Comparison of ENCODE assay signal across 8 cellular contexts in the genomic region with DNA sequence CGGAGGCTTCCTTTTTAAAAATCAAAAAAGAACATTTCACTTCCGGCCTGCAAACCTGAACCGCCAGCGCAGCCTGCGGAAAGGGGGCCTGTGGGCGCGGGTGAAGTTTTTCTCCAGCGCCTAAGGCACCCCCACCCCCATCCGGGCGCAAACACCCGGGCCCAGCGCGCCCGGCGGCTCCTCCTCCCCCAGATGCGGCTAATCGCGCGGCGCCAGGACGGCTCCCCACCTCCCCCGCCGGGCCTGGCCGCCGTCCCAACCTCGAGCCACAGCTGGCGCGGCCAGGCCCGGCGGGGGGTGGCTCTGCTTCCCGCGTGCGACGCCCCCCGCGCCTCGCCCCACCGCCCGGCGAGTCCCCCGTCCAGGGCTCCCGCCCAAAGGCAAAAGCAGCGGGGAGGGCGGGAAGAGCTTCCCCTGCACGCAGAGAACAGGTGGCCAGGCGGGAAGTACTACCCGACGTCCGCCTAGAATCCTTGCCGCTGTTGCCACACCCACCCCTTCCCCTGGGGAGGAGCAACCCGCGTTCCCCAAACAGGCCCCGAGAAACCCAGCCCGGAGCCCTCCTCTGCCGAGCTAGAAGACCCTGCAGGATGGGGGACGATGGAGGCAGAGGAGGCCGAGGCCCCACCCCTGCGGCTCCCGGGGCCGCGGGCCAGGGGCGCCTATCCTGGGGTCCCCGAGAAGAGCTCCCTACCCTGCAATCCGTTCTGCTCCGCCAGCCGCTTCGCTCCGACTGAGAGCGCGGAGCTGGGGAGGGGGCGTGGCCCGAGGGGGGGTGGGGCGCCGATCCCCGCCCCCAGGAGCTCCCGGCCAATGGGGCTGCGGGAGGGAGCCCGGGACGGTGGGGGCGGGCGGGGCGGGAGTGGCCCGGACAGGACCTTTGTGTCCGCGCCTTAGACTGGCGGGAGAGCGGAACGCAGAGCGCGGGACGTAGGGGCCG. TPM values are rescaled to one million over a fixed set of nuclear protein-coding genes. Genes with fewer than 3 reads are reported as not detected.
DNase-seq lines count a peak whose midpoint lies in the region; TF ChIP-seq lines count a peak whose summit lies in the region.

A gene (minus strand): TSS at position 735 of the 940 bp plus-strand sequence. CDS start 9,678 bp downstream, outside the sequence.

- no peak within 1 kb of the TSS for H3K56ac ChIP-seq in H9 (ENCODE audit: insufficient read length, low read depth, low read length)

- H3K27me3 ChIP-seq in H9 (ENCODE audit: insufficient read depth, low read length) (no peaks in the 10 kb centered on the region), MG63 (no peaks in the 10 kb centered on the region), neural progenitor cell (no peaks in the 10 kb centered on the region), subcutaneous abdominal adipose tissue (ENCODE audit: control insufficient read depth in 5 of 5, insufficient read depth in 4 of 5, low read length in 5 of 5) (no peaks in the 10 kb centered on the region)

- DNase-seq in ELR (ENCODE audit: low read depth) (peak; percentile 90), H9 (peak; percentile 96), MG63 (peak; percentile 95), SHP77 (lab: John Stamatoyannopoulos, UW) (peak; percentile 62 to 65), activated gamma-delta T cell (lab: John Stamatoyannopoulos, UW) (peak; percentile 73), fibroblast of villous mesenchyme (ENCODE audit: low read depth) (peak; percentile 91), neural progenitor cell (ENCODE audit: low spot score) (peak; percentile 97)

- H3K9me3 Mint-ChIP-seq in H9 (no peaks in the 10 kb centered on the region; a peak in 2 of 5 replicates), neural progenitor cell (no peaks in the 10 kb centered on the region)

- H2BK12ac ChIP-seq in H9 (ENCODE audit: insufficient read length, low read depth, low read length) = no peak within 1 kb of the TSS

- H3K9me3 ChIP-seq in H9 (ENCODE audit: control insufficient read depth, low read depth, low read length) (no peaks in the 10 kb centered on the region), MG63 (no peaks in the 10 kb centered on the region), neural progenitor cell (ENCODE audit: low read depth) (no peaks in the 10 kb centered on the region), subcutaneous abdominal adipose tissue (ENCODE audit: control insufficient read depth in 5 of 5, low read length in 5 of 5) (no peaks in the 10 kb centered on the region)

- no peak within 1 kb of the TSS for H3K23ac ChIP-seq in H9 (ENCODE audit: insufficient read length, low read depth, low read length)

- H3K4me1 ChIP-seq in H9 (ENCODE audit: insufficient read depth, low read length) (peaks cover 17% of the 10 kb centered on the region; the same call in 1 of the 2 replicates), neural progenitor cell (peaks cover 34% of the 10 kb centered on the region), subcutaneous abdominal adipose tissue (ENCODE audit: control insufficient read depth in 5 of 5, insufficient read depth in 5 of 5, low read length in 5 of 5) (peaks cover 16 to 58% (median 54%) of the 10 kb centered on the region in 5 donors)

- H3K23me2 ChIP-seq in H9 (ENCODE audit: insufficient read length, low read depth, low read length, poor library complexity, severe bottlenecking) = peaks cover 15% of the 10 kb centered on the region

- H2AFZ ChIP-seq in H9 (ENCODE audit: low read length) = no peak within 1 kb of the TSS
- H2AFZ ChIP-seq in neural progenitor cell (replicated peaks) = peak within 1 kb of the TSS; percentile 85

- H3F3A ChIP-seq in neural progenitor cell (ENCODE audit: low read depth) = peaks cover 48% of the 10 kb centered on the region

- H3K18ac ChIP-seq in H9 (ENCODE audit: insufficient read length, low read depth, low read length) = peak within 1 kb of the TSS; percentile 58

- no peak within 1 kb of the TSS for H4K91ac ChIP-seq in H9 (ENCODE audit: insufficient read length, low read depth, low read length)

- H3K79me2 ChIP-seq in H9 (ENCODE audit: insufficient read depth, low read length) = peaks cover 33% of the 10 kb centered on the region; the same call in 1 of the 2 replicates
- peaks cover 52% of the 10 kb centered on the region for H3K79me2 ChIP-seq in neural progenitor cell (ENCODE audit: low read depth)

- H3K36me3 Mint-ChIP-seq in H9 (ENCODE audit: insufficient read depth in 1 of 3, low read depth in 3 of 3) (peaks cover 4 to 12% (median 8%) of the 10 kb centered on the region in 3 experiments; a peak in 6 of 7 replicates), neural progenitor cell (no peaks in the 10 kb centered on the region)

- peak within 1 kb of the TSS; percentile 53; the same call in 1 of the 2 replicates for H3K14ac ChIP-seq in H9 (ENCODE audit: insufficient read depth, low read length)

- H3K4me1 Mint-ChIP-seq in H9 (peaks cover 42 to 43% of the 10 kb centered on the region in 2 experiments), neural progenitor cell (peaks cover 54% of the 10 kb centered on the region)

- H3K27ac ChIP-seq in H9 (ENCODE audit: insufficient read length, low read depth, low read length) = no peak within 1 kb of the TSS
- peak within 1 kb of the TSS; percentile 88 for H3K27ac ChIP-seq in neural progenitor cell
- peak within 1 kb of the TSS; percentile 64 for H3K27ac ChIP-seq in subcutaneous abdominal adipose tissue (ENCODE audit: low read depth, low read length)

- H3K4ac ChIP-seq in H9 (ENCODE audit: low read depth, low read length) = no peak within 1 kb of the TSS; the same call in 1 of the 2 replicates

- no peak within 1 kb of the TSS for H4K8ac ChIP-seq in H9 (replicated peaks; ENCODE audit: insufficient read length, low read depth, low read length)

- no peak within 1 kb of the TSS for H2BK15ac ChIP-seq in H9 (ENCODE audit: low read depth, low read length)

- H4K5ac ChIP-seq in H9 (ENCODE audit: insufficient read length, low read depth, low read length) = no peak within 1 kb of the TSS

- H3K4me3 Mint-ChIP-seq in H9 = peak within 1 kb of the TSS; percentile 90
- peak within 1 kb of the TSS; percentile 99 for H3K4me3 Mint-ChIP-seq in neural progenitor cell

- H3K36me3 ChIP-seq in MG63 (peaks cover 22% of the 10 kb centered on the region), neural progenitor cell (no peaks in the 10 kb centered on the region), subcutaneous abdominal adipose tissue (ENCODE audit: control insufficient read depth in 5 of 5, insufficient read depth in 5 of 5, low read length in 5 of 5) (peaks cover 0 to 5% (median 0%) of the 10 kb centered on the region in 5 donors)

- no peak within 1 kb of the TSS for H2AK5ac ChIP-seq in H9 (ENCODE audit: insufficient read length, low read length)

- H3K27ac Mint-ChIP-seq in H9 (peak within 1 kb of the TSS; percentile 85 to 93 (median 92)), neural progenitor cell (peak within 1 kb of the TSS; percentile 85)

- no peak within 1 kb of the TSS for H2BK20ac ChIP-seq in H9 (ENCODE audit: low read depth, low read length, poor library complexity, severe bottlenecking)

- H3K27me3 Mint-ChIP-seq in H9 (ENCODE audit: low read depth) (peaks cover 2% of the 10 kb centered on the region; the same call in 1 of the 2 replicates), neural progenitor cell (ENCODE audit: insufficient read depth, low read depth) (peaks cover 13% of the 10 kb centered on the region)

- H3T11ph ChIP-seq in H9 (ENCODE audit: low read length) = no peak within 1 kb of the TSS

- H4K20me1 ChIP-seq in H9 (ENCODE audit: control insufficient read depth, insufficient read depth, insufficient read length) = no peaks in the 10 kb centered on the region
- peaks cover 46% of the 10 kb centered on the region for H4K20me1 ChIP-seq in neural progenitor cell (ENCODE audit: low read depth)

- H3K4me3 ChIP-seq in MG63 = peak within 1 kb of the TSS; percentile 100
- H3K4me3 ChIP-seq in fibroblast of villous mesenchyme (ENCODE audit: low read depth, low read length) = peak within 1 kb of the TSS; percentile 89
- H3K4me3 ChIP-seq in neural progenitor cell = peak within 1 kb of the TSS; percentile 96
- peak within 1 kb of the TSS; percentile 79 to 89 (median 84) for H3K4me3 ChIP-seq in subcutaneous abdominal adipose tissue (ENCODE audit: low read depth in 1 of 5, low read length in 5 of 5)

- no peak within 1 kb of the TSS for H2BK120ac ChIP-seq in H9 (ENCODE audit: low read depth, low read length, poor library complexity, severe bottlenecking)

- H2BK5ac ChIP-seq in H9 (ENCODE audit: insufficient read length, low read length) = no peak within 1 kb of the TSS

- TF ChIP-seq CTCF in H9 (conservative IDR thresholded peaks at IDR 0.05) = no peak
- TF ChIP-seq CTCF in fibroblast of villous mesenchyme (IDR thresholded peaks at IDR 0.05; ENCODE audit: insufficient read depth, low read depth, low read length) = no peak
- no peak for TF ChIP-seq CTCF in neural progenitor cell (IDR thresholded peaks at IDR 0.05)

- WGBS in H9 (ENCODE audit: extremely low coverage, insufficient read length, low lambda C conversion rate) = no CpG with 5 or more reads among the region's 92 CpGs

- H3K79me1 ChIP-seq in H9 (ENCODE audit: insufficient read depth, low read depth, low read length, poor library complexity, severe bottlenecking) = no peaks in the 10 kb centered on the region

- peak within 1 kb of the TSS; percentile 74 for H3K9ac ChIP-seq in H9 (ENCODE audit: extremely low read depth, insufficient read length, low read length)
- H3K9ac ChIP-seq in neural progenitor cell = peak within 1 kb of the TSS; percentile 75
- peak within 1 kb of the TSS; percentile 21 to 81 (median 68) for H3K9ac ChIP-seq in subcutaneous abdominal adipose tissue (ENCODE audit: low read length in 5 of 5)

- H3K4me2 ChIP-seq in H9 (ENCODE audit: insufficient read depth, insufficient read length, low read length) = peak within 1 kb of the TSS; percentile 99
- peak within 1 kb of the TSS; percentile 90 for H3K4me2 ChIP-seq in neural progenitor cell

RNA-seq across cellular contexts. Expression of the gene that starts here (rescaled TPM):
- total RNA-seq in H9 (2021) (194 and 195 TPM in 2 replicates), fibroblast of villous mesenchyme (165 and 189 TPM in 2 replicates), neural progenitor cell (ENCODE audit: low replicate concordance) (115 and 269 TPM in 2 replicates)
- total RNA-seq in MG63 (2014; rRNA removed; shearing (Covaris generic); ENCODE audit: low replicate concordance) = 120 and 208 TPM in 2 replicates
